ENCODE assay signal across 24 cellular contexts in the genomic region with DNA sequence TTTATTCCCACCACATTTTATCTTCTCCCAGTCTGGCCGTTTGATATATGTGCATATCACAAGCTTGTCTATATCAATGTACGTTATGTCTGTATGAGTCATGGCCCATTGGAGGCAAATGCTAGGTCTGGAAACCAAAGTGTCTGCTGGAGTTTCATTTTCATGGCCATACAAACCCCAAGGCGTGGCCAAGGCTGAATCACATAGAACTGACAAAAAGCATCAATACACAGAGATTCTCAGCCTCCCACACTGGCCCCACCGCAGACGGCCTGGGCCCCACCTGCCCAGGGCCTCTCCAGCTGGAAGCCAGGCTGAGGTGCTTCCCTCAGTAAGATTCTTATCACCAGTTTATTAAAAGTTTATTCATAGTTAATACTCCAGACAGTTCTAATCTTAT. TPM values are rescaled to one million over a fixed set of nuclear protein-coding genes. Genes with fewer than 3 reads are reported as not detected.
A peak's percentile ranks its signal among the peaks of the same experiment; 100 is the strongest.
DNase-seq lines count a peak whose midpoint lies in the region; ATAC-seq and TF ChIP-seq lines count a peak whose summit lies in the region.
"Had no signal": no experiment of that assay in that cellular context is flagged by ENCODE, and none has a peak within 500 bp of the region (broad histone marks: within the 10 kb centered on the region; RNA-seq: fewer than 3 reads in every experiment).

No MANE protein-coding gene starts in this region.

- H3K27ac ChIP-seq in RWPE2 (ENCODE audit: poor library complexity, severe bottlenecking): no peak overlapping the region
- H3K27ac ChIP-seq in smooth muscle cell (ENCODE audit: low read depth): peak overlapping the region; percentile 33
- H3K27ac ChIP-seq: body of pancreas, dorsolateral prefrontal cortex, parathyroid adenoma had no signal

- no peaks in the 10 kb centered on the region for H3K79me2 ChIP-seq in smooth muscle cell (ENCODE audit: low read depth)
- H3K79me2 ChIP-seq: parathyroid adenoma had no signal

- H3K4me1 ChIP-seq in RWPE2 (ENCODE audit: insufficient read depth, poor library complexity, severe bottlenecking) (no peaks in the 10 kb centered on the region), smooth muscle cell (ENCODE audit: low read depth) (no peaks in the 10 kb centered on the region)
- H3K4me1 ChIP-seq: body of pancreas, parathyroid adenoma had no signal

- H3K27ac Mint-ChIP-seq in activated CD4-positive, alpha-beta memory T cell treated with anti-CD3 and anti-CD28 coated beads for 36 hours: no peak overlapping the region
- H3K27ac Mint-ChIP-seq in activated CD4-positive, alpha-beta memory T cell treated with anti-CD3 and anti-CD28 coated beads, Interleukin-2, amount 10 ng/mL, durations not matched to agents 7 days and 5 days: no peak overlapping the region
- H3K27ac Mint-ChIP-seq: CD4-positive, alpha-beta memory T cell had no signal

- peaks cover 3% of the 10 kb centered on the region for H3K4me1 Mint-ChIP-seq in activated CD4-positive, alpha-beta memory T cell treated with anti-CD3 and anti-CD28 coated beads for 36 hours (ENCODE audit: low read depth)
- H3K4me1 Mint-ChIP-seq in activated CD4-positive, alpha-beta memory T cell treated with anti-CD3 and anti-CD28 coated beads, Interleukin-2, amount 10 ng/mL, durations not matched to agents 7 days and 5 days: peaks cover 2% of the 10 kb centered on the region
- H3K4me1 Mint-ChIP-seq: CD4-positive, alpha-beta memory T cell had no signal

- peak; percentile 63 for ATAC-seq in GM18868 (IDR thresholded peaks at IDR 0.05; ENCODE audit: unreplicated experiment)
- ATAC-seq in RWPE2 (ENCODE audit: low read depth): peak; percentile 59
- ATAC-seq: body of pancreas, K562 had no signal

- H3K36me3 Mint-ChIP-seq in activated CD4-positive, alpha-beta memory T cell treated with anti-CD3 and anti-CD28 coated beads for 36 hours: no peaks in the 10 kb centered on the region
- no peaks in the 10 kb centered on the region for H3K36me3 Mint-ChIP-seq in activated CD4-positive, alpha-beta memory T cell treated with anti-CD3 and anti-CD28 coated beads, Interleukin-2, amount 10 ng/mL, durations not matched to agents 7 days and 5 days (ENCODE audit: low read depth)
- H3K36me3 Mint-ChIP-seq: CD4-positive, alpha-beta memory T cell had no signal

- POLR2A ChIA-PET in activated CD4-positive, alpha-beta memory T cell treated with anti-CD3 and anti-CD28 coated beads for 36 hours (lab: Charles Lee): interaction anchor here (0.9 kb wide), 1 partner anchor 65 kb away, joined by 4 read pairs; no protein-coding TSS in a partner anchor
- POLR2A ChIA-PET in activated CD4-positive, alpha-beta memory T cell treated with anti-CD3 and anti-CD28 coated beads, Interleukin-2, amount 10 ng/mL, durations not matched to agents 7 days and 5 days (lab: Charles Lee): no interaction called here

- H3K27me3 ChIP-seq in RWPE2 (ENCODE audit: insufficient read depth, poor library complexity, severe bottlenecking) (no peaks in the 10 kb centered on the region), smooth muscle cell (ENCODE audit: low read depth) (no peaks in the 10 kb centered on the region)
- H3K27me3 ChIP-seq: body of pancreas had no signal

- H3K9ac ChIP-seq in smooth muscle cell (ENCODE audit: low read depth): no peak overlapping the region
- H3K9ac ChIP-seq: parathyroid adenoma had no signal

- peak overlapping the region; percentile 6 for H3K4me2 ChIP-seq in smooth muscle cell

- no peak for TF ChIP-seq CTCF in RWPE2 (IDR thresholded peaks at IDR 0.05; ENCODE audit: poor library complexity, severe bottlenecking)
- no peak for TF ChIP-seq CTCF in smooth muscle cell (IDR thresholded peaks at IDR 0.05; ENCODE audit: borderline replicate concordance, insufficient read depth, poor library complexity, severe bottlenecking)
- no peak for TF ChIP-seq CTCF in GM20000 (IDR thresholded peaks at IDR 0.05; ENCODE audit: extremely low read depth, missing control alignments)

- H3K4me3 ChIP-seq in RWPE2 (ENCODE audit: severe bottlenecking): no peak overlapping the region
- no peak overlapping the region for H3K4me3 ChIP-seq in smooth muscle cell
- H3K4me3 ChIP-seq: body of pancreas, dorsolateral prefrontal cortex, K562 had no signal

- CTCF ChIA-PET in activated CD4-positive, alpha-beta memory T cell treated with anti-CD3 and anti-CD28 coated beads for 36 hours (lab: Charles Lee): interaction anchor here (0.6 kb wide), 1 partner anchor 164 kb away, joined by 3 read pairs; no protein-coding TSS in a partner anchor
- CTCF ChIA-PET in activated CD4-positive, alpha-beta memory T cell treated with anti-CD3 and anti-CD28 coated beads, Interleukin-2, amount 10 ng/mL, durations not matched to agents 7 days and 5 days (lab: Charles Lee): no interaction called here

- 33% methylated on average over 5 of the region's 5 CpGs for WGBS in smooth muscle cell (ENCODE audit: low lambda C conversion rate)

- intact Hi-C loops in activated CD4-positive, alpha-beta memory T cell treated with anti-CD3 and anti-CD28 coated beads for 36 hours (cut with micrococcal nuclease): no loop called here

- in situ Hi-C loops in G401 (cut with HindIII; ENCODE audit: low sequenced_read_pairs): no loop called here

- H3K27me3 Mint-ChIP-seq in activated CD4-positive, alpha-beta memory T cell treated with anti-CD3 and anti-CD28 coated beads for 36 hours: peaks cover 6% of the 10 kb centered on the region
- no peaks in the 10 kb centered on the region for H3K27me3 Mint-ChIP-seq in activated CD4-positive, alpha-beta memory T cell treated with anti-CD3 and anti-CD28 coated beads, Interleukin-2, amount 10 ng/mL, durations not matched to agents 7 days and 5 days

- no peaks in the 10 kb centered on the region for H4K20me1 ChIP-seq in smooth muscle cell (ENCODE audit: low read depth)

- peak; percentile 36 for DNase-seq in activated CD4-positive, alpha-beta memory T cell treated with anti-CD3 and anti-CD28 coated beads for 36 hours
- DNase-seq in activated CD4-positive, alpha-beta memory T cell treated with anti-CD3 and anti-CD28 coated beads, Interleukin-2, amount 10 ng/mL, durations not matched to agents 7 days and 5 days: no peak
- DNase-seq in RWPE2 (ENCODE audit: low spot score) (no peak), smooth muscle cell (lab: John Stamatoyannopoulos, UW; ENCODE audit: unreplicated experiment) (no peak), G401 (ENCODE audit: low spot score) (no peak), GM20000 (ENCODE audit: low spot score) (no peak)
- DNase-seq in stimulated activated naive CD4-positive, alpha-beta T cell treated with Interleukin-2 at 50 U/mL for 16 hours (lab: John Stamatoyannopoulos, UW): no peak
- DNase-seq: ACHN; activated CD4-positive, alpha-beta T cell treated with anti-CD3 and anti-CD28 coated beads for 1 hour; activated gamma-delta T cell treated with Interleukin-2 at 50 U/mL for 16 hours; body of pancreas; CD4-positive, alpha-beta memory T cell; dorsolateral prefrontal cortex; GOT3; NCI-H1417; SHP77 treated with DMSO at 0.1 percent for 48 hours; substantia nigra had no signal

- H3K9me3 Mint-ChIP-seq in activated CD4-positive, alpha-beta memory T cell treated with anti-CD3 and anti-CD28 coated beads for 36 hours: no peaks in the 10 kb centered on the region
- no peaks in the 10 kb centered on the region for H3K9me3 Mint-ChIP-seq in activated CD4-positive, alpha-beta memory T cell treated with anti-CD3 and anti-CD28 coated beads, Interleukin-2, amount 10 ng/mL, durations not matched to agents 7 days and 5 days

- no peaks in the 10 kb centered on the region for H3K9me3 ChIP-seq in RWPE2 (ENCODE audit: severe bottlenecking)
- H3K9me3 ChIP-seq in smooth muscle cell (replicated peaks; ENCODE audit: low read depth): no peaks in the 10 kb centered on the region
- H3K9me3 ChIP-seq: body of pancreas had no signal

- H3K36me3 ChIP-seq in RWPE2 (ENCODE audit: low read depth) (no peaks in the 10 kb centered on the region), smooth muscle cell (ENCODE audit: low read depth) (no peaks in the 10 kb centered on the region)

- no peak overlapping the region for H3K4me3 Mint-ChIP-seq in activated CD4-positive, alpha-beta memory T cell treated with anti-CD3 and anti-CD28 coated beads for 36 hours
- no peak overlapping the region for H3K4me3 Mint-ChIP-seq in activated CD4-positive, alpha-beta memory T cell treated with anti-CD3 and anti-CD28 coated beads, Interleukin-2, amount 10 ng/mL, durations not matched to agents 7 days and 5 days
- H3K4me3 Mint-ChIP-seq: CD4-positive, alpha-beta memory T cell had no signal

- no peaks in the 10 kb centered on the region for H3F3A ChIP-seq in smooth muscle cell (ENCODE audit: low read depth)

- no peak overlapping the region for H2AFZ ChIP-seq in smooth muscle cell (ENCODE audit: low read depth)
- H2AFZ ChIP-seq: parathyroid adenoma had no signal

RNA-seq across cellular contexts. Expression of a gene that starts 40.5 kb away (rescaled TPM):
- total RNA-seq in activated CD4-positive, alpha-beta memory T cell treated with anti-CD3 and anti-CD28 coated beads for 36 hours: not detected
- total RNA-seq in activated CD4-positive, alpha-beta memory T cell treated with anti-CD3 and anti-CD28 coated beads, Interleukin-2, amount 10 ng/mL, durations not matched to agents 7 days and 5 days: not detected
- total RNA-seq in smooth muscle cell: 0.81 and 3.2 TPM in 2 replicates
- 1.00 and 1.2 TPM in 2 replicates for polyA plus RNA-seq in smooth muscle cell
- total RNA-seq in G401 (2014; rRNA removed; shearing (Covaris generic)): not detected in 2 replicates
- total RNA-seq: body of pancreas; CD4-positive, alpha-beta memory T cell; K562; liver; myocyte; T-helper 2 cell treated with Interferon-gamma antibody and Interleukin-4, amounts not matched to agents 100 ng/mL and 5 ng/mL, for 36 hours had no signal
- polyA plus RNA-seq: CD4-positive, alpha-beta memory T cell; esophagus; K562; liver had no signal
